Comparison of ENCODE assay signal across 22 cellular contexts in the genomic region with DNA sequence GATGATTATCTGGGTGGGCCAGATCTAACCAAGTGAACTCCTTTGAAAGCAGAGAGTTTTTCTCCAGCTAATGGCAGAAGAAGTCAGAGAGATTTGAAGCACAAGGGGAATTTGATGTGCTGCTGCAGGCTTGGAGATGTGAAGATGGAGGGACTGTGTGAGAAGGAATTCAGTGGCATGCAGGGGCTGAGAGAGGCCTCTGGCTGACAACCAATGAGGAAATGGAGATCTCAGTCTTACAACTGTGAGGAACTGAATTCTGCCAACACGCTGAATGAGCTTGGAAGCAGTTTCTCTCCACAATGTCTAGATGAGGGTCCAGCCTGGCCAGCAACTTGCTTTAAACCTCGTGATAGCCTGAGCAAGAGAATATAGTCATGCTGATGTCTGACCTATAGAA.
"Had no signal": no experiment of that assay in that cellular context is flagged by ENCODE, and none has a peak within 500 bp of the region (broad histone marks: within the 10 kb centered on the region; RNA-seq: fewer than 3 reads in every experiment).

No MANE protein-coding gene starts in this region.

- H3K36me3 Mint-ChIP-seq: natural killer cell treated with Interleukin-12 subunit alpha and Interleukin-12 subunit beta and Interleukin-15 and Interleukin-18, amount 100 ng/mL, for 72 hours; stimulated activated effector memory CD8-positive, alpha-beta T cell treated with anti-CD3 and anti-CD28 coated beads, Interleukin-12 subunit alpha, Interleukin-12 subunit beta, amount 100 ng/mL, for 72 hours; type B pancreatic cell had no signal

- ATAC-seq: effector memory CD8-positive, alpha-beta T cell; left cardiac atrium; lower lobe of right lung; natural killer cell treated with Interleukin-12 subunit alpha and Interleukin-12 subunit beta and Interleukin-15 and Interleukin-18, amount 100 ng/mL, for 72 hours; right lobe of liver; stimulated activated effector memory CD8-positive, alpha-beta T cell treated with anti-CD3 and anti-CD28 coated beads, Interleukin-12 subunit alpha, Interleukin-12 subunit beta, amount 100 ng/mL, for 72 hours had no signal

- H3K27ac ChIP-seq: left ventricle myocardium inferior, lower lobe of right lung, parathyroid adenoma, right lobe of liver, stomach, thyroid gland had no signal

- H3K4me3 ChIP-seq: left ventricle myocardium inferior, lower lobe of right lung, right lobe of liver, smooth muscle cell, stomach, thyroid gland had no signal

- FAIRE-seq: frontal cortex had no signal

- H3K36me3 ChIP-seq: left ventricle myocardium inferior, lower lobe of right lung, right lobe of liver, stomach, thyroid gland had no signal

- H3K4me1 Mint-ChIP-seq: stimulated activated effector memory CD8-positive, alpha-beta T cell treated with anti-CD3 and anti-CD28 coated beads, Interleukin-12 subunit alpha, Interleukin-12 subunit beta, amount 100 ng/mL, for 72 hours had no signal

- H3K4me3 Mint-ChIP-seq: effector memory CD8-positive, alpha-beta T cell; natural killer cell treated with Interleukin-12 subunit alpha and Interleukin-12 subunit beta and Interleukin-15 and Interleukin-18, amount 100 ng/mL, for 72 hours; neural crest cell; stimulated activated effector memory CD8-positive, alpha-beta T cell treated with anti-CD3 and anti-CD28 coated beads, Interleukin-12 subunit alpha, Interleukin-12 subunit beta, amount 100 ng/mL, for 72 hours; type B pancreatic cell had no signal

- H3K79me2 ChIP-seq: parathyroid adenoma had no signal

- DNase-seq: cerebellar nuclear complex; cortex of kidney; effector memory CD8-positive, alpha-beta T cell; hypothalamus; left cardiac atrium; left ventricle myocardium inferior; lower lobe of right lung; right lobe of liver; stimulated activated CD4-positive, alpha-beta T cell treated with anti-CD3 and anti-CD28 coated beads, Interleukin-12 subunit alpha, Interleukin-12 subunit beta, amount 100 ng/mL, for 4 hours; stimulated activated CD4-positive, alpha-beta T cell treated with anti-CD3 and anti-CD28 coated beads, Interleukin-1b, Interleukin-23, amount 100 ng/mL, for 48 hours; stimulated activated CD4-positive, alpha-beta T cell treated with anti-CD3 and anti-CD28 coated beads, Interleukin-4, amount 100 ng/mL, for 1 hour; stimulated activated naive CD4-positive, alpha-beta T cell treated with Interleukin-2 at 50 U/mL for 16 hours; stomach; thyroid gland had no signal

- H3K4me1 ChIP-seq: left ventricle myocardium inferior, lower lobe of right lung, parathyroid adenoma, right lobe of liver, stomach, thyroid gland had no signal

- H3K9me3 ChIP-seq: left ventricle myocardium inferior, lower lobe of right lung, right lobe of liver, stomach, thyroid gland had no signal

- H3K9me3 Mint-ChIP-seq: natural killer cell treated with Interleukin-12 subunit alpha and Interleukin-12 subunit beta and Interleukin-15 and Interleukin-18, amount 100 ng/mL, for 72 hours; neural crest cell; stimulated activated effector memory CD8-positive, alpha-beta T cell treated with anti-CD3 and anti-CD28 coated beads, Interleukin-12 subunit alpha, Interleukin-12 subunit beta, amount 100 ng/mL, for 72 hours; type B pancreatic cell had no signal

- H2AFZ ChIP-seq: parathyroid adenoma had no signal

- H3K27ac Mint-ChIP-seq: effector memory CD8-positive, alpha-beta T cell; natural killer cell treated with Interleukin-12 subunit alpha and Interleukin-12 subunit beta and Interleukin-15 and Interleukin-18, amount 100 ng/mL, for 72 hours; progenitor cell of endocrine pancreas; stimulated activated effector memory CD8-positive, alpha-beta T cell treated with anti-CD3 and anti-CD28 coated beads, Interleukin-12 subunit alpha, Interleukin-12 subunit beta, amount 100 ng/mL, for 72 hours; type B pancreatic cell had no signal

- H3K27me3 ChIP-seq: right lobe of liver, stomach, thyroid gland had no signal

- H3K4me2 ChIP-seq: smooth muscle cell had no signal

- H3K27me3 Mint-ChIP-seq: progenitor cell of endocrine pancreas, type B pancreatic cell had no signal

- H3K9ac ChIP-seq: parathyroid adenoma had no signal
